In the genomic region with DNA sequence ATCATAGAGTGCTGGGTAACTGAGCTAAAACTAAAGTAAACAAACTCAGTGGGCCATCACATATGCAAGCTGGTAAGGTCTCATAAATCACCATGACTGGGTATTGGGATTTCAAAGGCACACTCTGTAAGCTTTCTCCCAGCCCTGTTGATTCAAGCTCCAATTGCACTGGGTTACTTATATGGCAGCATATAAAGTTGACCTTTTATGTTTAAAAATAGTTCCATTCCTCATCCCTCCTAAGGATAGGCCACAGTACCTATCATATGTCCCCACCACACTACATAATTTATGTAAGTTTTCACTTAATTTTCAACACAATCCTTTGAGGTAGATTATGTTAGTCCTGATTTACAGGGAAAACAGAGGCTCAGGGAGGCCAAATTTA, we compare ENCODE assay signal across 14 cellular contexts.
A peak's percentile ranks its signal among the peaks of the same experiment; 100 is the strongest.
DNase-seq lines count a peak whose midpoint lies in the region; FAIRE-seq and TF ChIP-seq lines count a peak whose summit lies in the region.
"Had no signal": no experiment of that assay in that cellular context is flagged by ENCODE, and none has a peak within 500 bp of the region (broad histone marks: within the 10 kb centered on the region; RNA-seq: fewer than 3 reads in every experiment).

No MANE protein-coding gene starts in this region.

- H3K36me3 ChIP-seq in small intestine (ENCODE audit: control insufficient read depth in 2 of 2, insufficient read depth in 2 of 2, low read length in 2 of 2), result no peaks in the 10 kb centered on the region

- peaks cover 53% of the 10 kb centered on the region for H3K36me3 Mint-ChIP-seq in activated naive CD8-positive, alpha-beta T cell
- H3K36me3 Mint-ChIP-seq in chondrocyte (ENCODE audit: low read depth), result no peaks in the 10 kb centered on the region

- no peak for TF ChIP-seq CTCF in chondrocyte (IDR thresholded peaks at IDR 0.05)

- no peak overlapping the region for H3K27ac ChIP-seq in small intestine (ENCODE audit: low read depth in 1 of 2, low read length in 1 of 2)

- FAIRE-seq in small intestine (lab: Jason Lieb, UNC), result no peak
- FAIRE-seq: K562, kidney had no signal

- peaks cover 5% of the 10 kb centered on the region for H3K9me3 Mint-ChIP-seq in activated naive CD8-positive, alpha-beta T cell (ENCODE audit: low read depth)
- H3K9me3 Mint-ChIP-seq in chondrocyte (ENCODE audit: low read depth), result no peaks in the 10 kb centered on the region

- H3K27me3 ChIP-seq in small intestine (ENCODE audit: control insufficient read depth in 2 of 2, insufficient read depth in 2 of 2, low read length in 2 of 2), result no peaks in the 10 kb centered on the region

- H3K4me3 Mint-ChIP-seq in activated naive CD8-positive, alpha-beta T cell, result peak overlapping the region; percentile 30
- H3K4me3 Mint-ChIP-seq in chondrocyte (ENCODE audit: unreplicated experiment), result no peak overlapping the region

- H3K4me3 ChIP-seq in small intestine (ENCODE audit: low read depth in 1 of 2, low read length in 2 of 2), result no peak overlapping the region
- H3K4me3 ChIP-seq: K562 had no signal

- no peak overlapping the region for H3K27ac Mint-ChIP-seq in activated naive CD8-positive, alpha-beta T cell
- H3K27ac Mint-ChIP-seq in chondrocyte (ENCODE audit: unreplicated experiment), result no peak overlapping the region

- H3K27me3 Mint-ChIP-seq in activated naive CD8-positive, alpha-beta T cell, result no peaks in the 10 kb centered on the region
- H3K27me3 Mint-ChIP-seq in chondrocyte (ENCODE audit: low read depth), result no peaks in the 10 kb centered on the region

- H3K4me1 ChIP-seq in small intestine (ENCODE audit: control insufficient read depth in 2 of 2, insufficient read depth in 1 of 2, low read depth in 1 of 2, low read length in 1 of 2), result peaks cover 2% of the 10 kb centered on the region in 2 donors

- H3K9me3 ChIP-seq in small intestine (ENCODE audit: control insufficient read depth, low read depth), result no peaks in the 10 kb centered on the region

- peaks cover 60% of the 10 kb centered on the region for H3K4me1 Mint-ChIP-seq in activated naive CD8-positive, alpha-beta T cell (ENCODE audit: low read depth)
- peaks cover 32% of the 10 kb centered on the region for H3K4me1 Mint-ChIP-seq in chondrocyte (ENCODE audit: low read depth)

- DNase-seq in NCI-H1105 treated with DMSO at 0.1 percent for 48 hours (lab: John Stamatoyannopoulos, UW), result peak; percentile 14
- no peak for DNase-seq in NCI-H1105 (lab: John Stamatoyannopoulos, UW)
- peak; percentile 69 for DNase-seq in NCI-H2029 treated with DMSO at 0.1 percent for 48 hours (lab: John Stamatoyannopoulos, UW)
- peak; percentile 11 for DNase-seq in small intestine
- DNase-seq in HuH-7.5 (ENCODE audit: low spot score), result no peak
- no peak for DNase-seq in chondrocyte (ENCODE audit: low spot score)
- DNase-seq in Kasumi-1 (lab: John Stamatoyannopoulos, UW), result no peak
- DNase-seq: 8988T, amygdala, foreskin melanocyte, HCEC 1CT had no signal

Comparison
In these comparisons a context has a peak if more than half of its experiments do, and no peak if none do; other contexts are left out.
1. DNase-seq: peak in NCI-H1105 treated with DMSO at 0.1 percent for 48 hours (single experiment), NCI-H2029 treated with DMSO at 0.1 percent for 48 hours (single experiment) and small intestine (single experiment); none in NCI-H1105 (single experiment), HuH-7.5 (single experiment), chondrocyte (single experiment) and Kasumi-1 (0 of 2).